ENCODE assay signal across 2 cellular contexts in the genomic region with DNA sequence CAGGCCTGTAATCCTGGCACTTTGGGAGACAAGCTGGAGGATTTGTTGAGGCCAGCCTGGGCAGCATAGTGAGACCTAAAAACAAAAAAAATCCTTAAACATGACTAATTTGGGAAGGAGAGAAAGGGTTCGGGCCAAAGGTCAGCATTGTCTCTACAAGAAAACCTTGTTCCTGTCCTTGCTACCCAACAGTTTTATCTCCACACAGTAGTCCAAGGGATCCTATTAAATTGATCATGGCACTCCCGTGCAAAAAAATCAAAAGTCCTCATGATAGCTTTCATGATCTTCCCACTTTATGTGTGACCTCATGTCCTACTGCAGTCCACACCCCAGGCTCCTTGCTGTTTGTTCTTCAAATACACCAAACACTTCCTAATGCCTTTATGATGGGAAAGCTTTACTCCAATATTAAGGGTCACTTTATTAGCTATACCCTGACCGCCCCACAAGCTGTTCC.
TF ChIP-seq lines count a peak whose summit lies in the region.

No MANE protein-coding gene starts in this region.

TF ChIP-seq in A549, 52 proteins besides CTCF, POLR2A, EP300 and RAD21 (continued from another document and continues in another):
- TF ChIP-seq, protein P1, sequence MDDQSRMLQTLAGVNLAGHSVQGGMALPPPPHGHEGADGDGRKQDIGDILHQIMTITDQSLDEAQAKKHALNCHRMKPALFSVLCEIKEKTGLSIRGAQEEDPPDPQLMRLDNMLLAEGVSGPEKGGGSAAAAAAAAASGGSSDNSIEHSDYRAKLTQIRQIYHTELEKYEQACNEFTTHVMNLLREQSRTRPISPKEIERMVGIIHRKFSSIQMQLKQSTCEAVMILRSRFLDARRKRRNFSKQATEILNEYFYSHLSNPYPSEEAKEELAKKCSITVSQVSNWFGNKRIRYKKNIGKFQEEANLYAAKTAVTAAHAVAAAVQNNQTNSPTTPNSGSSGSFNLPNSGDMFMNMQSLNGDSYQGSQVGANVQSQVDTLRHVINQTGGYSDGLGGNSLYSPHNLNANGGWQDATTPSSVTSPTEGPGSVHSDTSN (IDR thresholded peaks at IDR 0.05) = 0 out of 2 replicates have a peak, but pooled peaks have one; percentile 33
- TF ChIP-seq HOXB13 (CRISPR knock-in tag; IDR thresholded peaks at IDR 0.05; ENCODE audit: low read depth) (no peak), POLR2AphosphoS2 (conservative IDR thresholded peaks at IDR 0.05; ENCODE audit: low read length) (peak; percentile 37), RFX5 (IDR thresholded peaks at IDR 0.05) (no peak), ZFP36 (IDR thresholded peaks at IDR 0.05; ENCODE audit: borderline replicate concordance, partially characterized antibody) (no peak), KDM5A (IDR thresholded peaks at IDR 0.05) (no peak), CBX2 (IDR thresholded peaks at IDR 0.05; ENCODE audit: borderline replicate concordance, low read depth) (no peak), HOXA7 (CRISPR knock-in tag; IDR thresholded peaks at IDR 0.05) (peak; percentile 87), FOSL2 (IDR thresholded peaks at IDR 0.05) (no peak), FOSL2 (CRISPR knock-in tag; IDR thresholded peaks at IDR 0.05) (no peak), CEBPB (IDR thresholded peaks at IDR 0.05) (no peak), ZC3H11A (IDR thresholded peaks at IDR 0.05) (no peak), FOSB (CRISPR knock-in tag; IDR thresholded peaks at IDR 0.05) (peak; percentile 87), NFE2L2 (conservative IDR thresholded peaks at IDR 0.05; ENCODE audit: low read length) (no peak), RCOR1 (IDR thresholded peaks at IDR 0.05; ENCODE audit: low read depth, low read length) (no peak), FOXS1 (CRISPR knock-in tag; IDR thresholded peaks at IDR 0.05) (no peak), ESRRA (IDR thresholded peaks at IDR 0.05; ENCODE audit: borderline replicate concordance, low read length) (no peak), JUN (IDR thresholded peaks at IDR 0.05) (no peak; a peak in 2 of 5 replicates), HOXB5 (CRISPR knock-in tag; IDR thresholded peaks at IDR 0.05) (no peak), GATA3 (IDR thresholded peaks at IDR 0.05; ENCODE audit: borderline replicate concordance) (no peak; the same call in 1 of the 2 replicates), MAFK (IDR thresholded peaks at IDR 0.05; ENCODE audit: partially characterized antibody) (no peak), MYC (IDR thresholded peaks at IDR 0.05; ENCODE audit: borderline replicate concordance, low read length) (no peak), MAZ (IDR thresholded peaks at IDR 0.05; ENCODE audit: borderline replicate concordance, low read depth, low read length) (no peak), CHD4 (IDR thresholded peaks at IDR 0.05; ENCODE audit: borderline replicate concordance) (no peak), NR3C1 (IDR thresholded peaks at IDR 0.05) (no peak), SMC3 (IDR thresholded peaks at IDR 0.05) (no peak), JUNB (IDR thresholded peaks at IDR 0.05) (no peak), TP53 (CRISPR knock-in tag; IDR thresholded peaks at IDR 0.05) (peak; percentile 76; the same call in 1 of the 2 replicates), BHLHE40 (IDR thresholded peaks at IDR 0.05; ENCODE audit: low read depth, low read length) (no peak), CHD2 (IDR thresholded peaks at IDR 0.05; ENCODE audit: low read length, partially characterized antibody) (no peak)
- TF ChIP-seq, protein P2, sequence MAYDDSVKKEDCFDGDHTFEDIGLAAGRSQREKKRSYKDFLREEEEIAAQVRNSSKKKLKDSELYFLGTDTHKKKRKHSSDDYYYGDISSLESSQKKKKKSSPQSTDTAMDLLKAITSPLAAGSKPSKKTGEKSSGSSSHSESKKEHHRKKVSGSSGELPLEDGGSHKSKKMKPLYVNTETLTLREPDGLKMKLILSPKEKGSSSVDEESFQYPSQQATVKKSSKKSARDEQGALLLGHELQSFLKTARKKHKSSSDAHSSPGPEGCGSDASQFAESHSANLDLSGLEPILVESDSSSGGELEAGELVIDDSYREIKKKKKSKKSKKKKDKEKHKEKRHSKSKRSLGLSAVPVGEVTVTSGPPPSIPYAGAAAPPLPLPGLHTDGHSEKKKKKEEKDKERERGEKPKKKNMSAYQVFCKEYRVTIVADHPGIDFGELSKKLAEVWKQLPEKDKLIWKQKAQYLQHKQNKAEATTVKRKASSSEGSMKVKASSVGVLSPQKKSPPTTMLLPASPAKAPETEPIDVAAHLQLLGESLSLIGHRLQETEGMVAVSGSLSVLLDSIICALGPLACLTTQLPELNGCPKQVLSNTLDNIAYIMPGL (CRISPR knock-in tag; IDR thresholded peaks at IDR 0.05; ENCODE audit: borderline replicate concordance) = 0 out of 2 replicates have a peak, but pooled peaks have one; percentile 17
- TF ChIP-seq, protein P3, sequence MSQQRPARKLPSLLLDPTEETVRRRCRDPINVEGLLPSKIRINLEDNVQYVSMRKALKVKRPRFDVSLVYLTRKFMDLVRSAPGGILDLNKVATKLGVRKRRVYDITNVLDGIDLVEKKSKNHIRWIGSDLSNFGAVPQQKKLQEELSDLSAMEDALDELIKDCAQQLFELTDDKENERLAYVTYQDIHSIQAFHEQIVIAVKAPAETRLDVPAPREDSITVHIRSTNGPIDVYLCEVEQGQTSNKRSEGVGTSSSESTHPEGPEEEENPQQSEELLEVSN (IDR thresholded peaks at IDR 0.05; ENCODE audit: borderline replicate concordance, low read depth) = no peak
- TF ChIP-seq, protein P4, sequence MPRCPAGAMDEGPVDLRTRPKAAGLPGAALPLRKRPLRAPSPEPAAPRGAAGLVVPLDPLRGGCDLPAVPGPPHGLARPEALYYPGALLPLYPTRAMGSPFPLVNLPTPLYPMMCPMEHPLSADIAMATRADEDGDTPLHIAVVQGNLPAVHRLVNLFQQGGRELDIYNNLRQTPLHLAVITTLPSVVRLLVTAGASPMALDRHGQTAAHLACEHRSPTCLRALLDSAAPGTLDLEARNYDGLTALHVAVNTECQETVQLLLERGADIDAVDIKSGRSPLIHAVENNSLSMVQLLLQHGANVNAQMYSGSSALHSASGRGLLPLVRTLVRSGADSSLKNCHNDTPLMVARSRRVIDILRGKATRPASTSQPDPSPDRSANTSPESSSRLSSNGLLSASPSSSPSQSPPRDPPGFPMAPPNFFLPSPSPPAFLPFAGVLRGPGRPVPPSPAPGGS (IDR thresholded peaks at IDR 0.05) = 0 out of 3 replicates have a peak, but pooled peaks have one; percentile 19
- TF ChIP-seq, protein P5, sequence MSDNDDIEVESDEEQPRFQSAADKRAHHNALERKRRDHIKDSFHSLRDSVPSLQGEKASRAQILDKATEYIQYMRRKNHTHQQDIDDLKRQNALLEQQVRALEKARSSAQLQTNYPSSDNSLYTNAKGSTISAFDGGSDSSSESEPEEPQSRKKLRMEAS (IDR thresholded peaks at IDR 0.05) = no peak

TF ChIP-seq in endothelial cell of umbilical vein, 7 proteins besides CTCF, POLR2A, EP300 and RAD21 (continued from another document):
- TF ChIP-seq, protein P5 (IDR thresholded peaks at IDR 0.05; ENCODE audit: insufficient read depth, insufficient read length) = no peak
